Comparison of ENCODE assay signal across 6 cellular contexts in the genomic region with DNA sequence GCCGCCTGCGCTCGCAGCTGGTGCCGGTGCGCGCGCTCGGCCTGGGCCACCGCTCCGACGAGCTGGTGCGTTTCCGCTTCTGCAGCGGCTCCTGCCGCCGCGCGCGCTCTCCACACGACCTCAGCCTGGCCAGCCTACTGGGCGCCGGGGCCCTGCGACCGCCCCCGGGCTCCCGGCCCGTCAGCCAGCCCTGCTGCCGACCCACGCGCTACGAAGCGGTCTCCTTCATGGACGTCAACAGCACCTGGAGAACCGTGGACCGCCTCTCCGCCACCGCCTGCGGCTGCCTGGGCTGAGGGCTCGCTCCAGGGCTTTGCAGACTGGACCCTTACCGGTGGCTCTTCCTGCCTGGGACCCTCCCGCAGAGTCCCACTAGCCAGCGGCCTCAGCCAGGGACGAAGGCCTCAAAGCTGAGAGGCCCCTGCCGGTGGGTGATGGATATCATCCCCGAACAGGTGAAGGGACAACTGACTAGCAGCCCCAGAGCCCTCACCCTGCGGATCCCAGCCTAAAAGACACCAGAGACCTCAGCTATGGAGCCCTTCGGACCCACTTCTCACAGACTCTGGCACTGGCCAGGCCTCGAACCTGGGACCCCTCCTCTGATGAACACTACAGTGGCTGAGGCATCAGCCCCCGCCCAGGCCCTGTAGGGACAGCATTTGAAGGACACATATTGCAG. TPM values are rescaled to one million over a fixed set of nuclear protein-coding genes. Genes with fewer than 3 reads are reported as not detected.
DNase-seq lines count a peak whose midpoint lies in the region; ATAC-seq, FAIRE-seq and TF ChIP-seq lines count a peak whose summit lies in the region.

No MANE protein-coding gene starts in this region.

- ATAC-seq in SK-N-SH treated with all-trans-retinoic acid at 6 μM for 48 hours (peak; percentile 27), upper lobe of left lung (ENCODE audit: low FRiP score in 2 of 2) (peak in 1 of 2 donors; percentile 21)

- H3K4me3 ChIP-seq in iPS DF 6.9 (ENCODE audit: low read length) (peak overlapping the region; percentile 40; the same call in 1 of the 2 replicates), upper lobe of left lung (peak overlapping the region in 3 of 4 donors; percentile 43 to 53 (median 50))

- H3K27ac ChIP-seq in iPS DF 6.9 (ENCODE audit: low read length): no peak overlapping the region
- H3K27ac ChIP-seq in upper lobe of left lung: no peak overlapping the region

- DNase-seq in ELF-1 (ENCODE audit: low read depth, low spot score) (peak; percentile 76), iPS DF 6.9 (ENCODE audit: low read depth, low spot score) (no peak), upper lobe of left lung (peak in 1 of 2 donors; percentile 92), H4 (ENCODE audit: low spot score) (no peak), urothelium cell line (ENCODE audit: low spot score) (no peak)

- H3K36me3 ChIP-seq in iPS DF 6.9 (ENCODE audit: control insufficient read depth, insufficient read depth, low read length): no peaks in the 10 kb centered on the region
- no peaks in the 10 kb centered on the region for H3K36me3 ChIP-seq in upper lobe of left lung

- peak in 1 of 6 experiments; percentile 21 for TF ChIP-seq CTCF in upper lobe of left lung (IDR thresholded peaks at IDR 0.05)

- no peak for TF ChIP-seq POLR2A in upper lobe of left lung (IDR thresholded peaks at IDR 0.05)

- H3K4me1 ChIP-seq in iPS DF 6.9 (ENCODE audit: control insufficient read depth, insufficient read depth, low read length): peaks cover 11% of the 10 kb centered on the region
- H3K4me1 ChIP-seq in upper lobe of left lung: peaks cover 18 to 28% (median 23%) of the 10 kb centered on the region in 4 donors

- no peaks in the 10 kb centered on the region for H3K9me3 ChIP-seq in iPS DF 6.9 (ENCODE audit: control insufficient read depth, insufficient read depth, low read length)
- H3K9me3 ChIP-seq in upper lobe of left lung: no peaks in the 10 kb centered on the region

- no CpG with 5 or more reads among the region's 49 CpGs for WGBS in iPS DF 6.9 (ENCODE audit: insufficient coverage, insufficient read length)
- 16 to 60% methylated on average over 5 to 28 of the region's 49 CpGs for WGBS in upper lobe of left lung, 2 donors

- no peaks in the 10 kb centered on the region for H3K27me3 ChIP-seq in iPS DF 6.9 (ENCODE audit: control insufficient read depth, insufficient read depth, low read length)
- H3K27me3 ChIP-seq in upper lobe of left lung: peaks cover 0 to 12% (median 5%) of the 10 kb centered on the region in 4 donors

- TF ChIP-seq EP300 in upper lobe of left lung (IDR thresholded peaks at IDR 0.05): no peak

- no peak for FAIRE-seq in urothelium cell line (lab: Jason Lieb, UNC)

TF ChIP-seq in SK-N-SH treated with all-trans-retinoic acid at 6 μM for 48 hours, 23 proteins besides CTCF, POLR2A, EP300 and RAD21:
- TF ChIP-seq ISL1 (CRISPR knock-in tag; IDR thresholded peaks at IDR 0.05) (no peak), CREB5 (CRISPR knock-in tag; IDR thresholded peaks at IDR 0.05; ENCODE audit: low read depth) (no peak), RARB (CRISPR knock-in tag; IDR thresholded peaks at IDR 0.05) (no peak), ZNF565 (CRISPR knock-in tag; conservative IDR thresholded peaks at IDR 0.05; ENCODE audit: low read depth) (no peak), TCF4 (CRISPR knock-in tag; IDR thresholded peaks at IDR 0.05; ENCODE audit: borderline replicate concordance) (no peak), CSDC2 (CRISPR knock-in tag; IDR thresholded peaks at IDR 0.05) (no peak), ESRRG (CRISPR knock-in tag; IDR thresholded peaks at IDR 0.05) (no peak), PPARA (CRISPR knock-in tag; IDR thresholded peaks at IDR 0.05; ENCODE audit: borderline replicate concordance) (no peak), ZNF70 (CRISPR knock-in tag; IDR thresholded peaks at IDR 0.05) (no peak), BACH2 (CRISPR knock-in tag; IDR thresholded peaks at IDR 0.05; ENCODE audit: borderline replicate concordance) (no peak)

RNA-seq across cellular contexts. Expression of gene ARTN, which starts 3.0 kb away (rescaled TPM):
- 1 to 10 TPM in 3 of 6 donors, not detected in 3; 1.0 to 5.2 (median 1.1) TPM for total RNA-seq in upper lobe of left lung
- total RNA-seq in H4 (2014; rRNA removed; shearing (Covaris generic)): 0.25 TPM in 1 of 2 replicates, not detected in the other

RNA-seq across cellular contexts. Expression of gene IPO13, which starts 10.1 kb away (rescaled TPM):
- 10 to 100 TPM; 16.9 to 46.1 (median 24.1) TPM for total RNA-seq in upper lobe of left lung
- total RNA-seq in H4 (2014; rRNA removed; shearing (Covaris generic)): 18.8 and 22.6 TPM in 2 replicates

RNA-seq across cellular contexts. Expression of gene DPH2, which starts 33.2 kb away (rescaled TPM):
- total RNA-seq in upper lobe of left lung: 10 to 100 TPM; 12.9 to 30.4 (median 16.6) TPM
- 28.5 and 44.1 TPM in 2 replicates for total RNA-seq in H4 (2014; rRNA removed; shearing (Covaris generic))

RNA-seq across cellular contexts. Expression of gene ATP6V0B, which starts 38.1 kb away (rescaled TPM):
- 100 to 1,000 TPM in 5 of 6 donors, 10 to 100 TPM in 1; 98.0 to 225 (median 161) TPM for total RNA-seq in upper lobe of left lung
- total RNA-seq in H4 (2014; rRNA removed; shearing (Covaris generic)): 193 and 213 TPM in 2 replicates

RNA-seq across cellular contexts. Expression of gene B4GALT2, which starts 42.4 kb away (rescaled TPM):
- 10 to 100 TPM; 11.5 to 33.0 (median 18.1) TPM for total RNA-seq in upper lobe of left lung
- 87.5 and 92.8 TPM in 2 replicates for total RNA-seq in H4 (2014; rRNA removed; shearing (Covaris generic))
